ENCODE assay signal across 23 cellular contexts in the genomic region with DNA sequence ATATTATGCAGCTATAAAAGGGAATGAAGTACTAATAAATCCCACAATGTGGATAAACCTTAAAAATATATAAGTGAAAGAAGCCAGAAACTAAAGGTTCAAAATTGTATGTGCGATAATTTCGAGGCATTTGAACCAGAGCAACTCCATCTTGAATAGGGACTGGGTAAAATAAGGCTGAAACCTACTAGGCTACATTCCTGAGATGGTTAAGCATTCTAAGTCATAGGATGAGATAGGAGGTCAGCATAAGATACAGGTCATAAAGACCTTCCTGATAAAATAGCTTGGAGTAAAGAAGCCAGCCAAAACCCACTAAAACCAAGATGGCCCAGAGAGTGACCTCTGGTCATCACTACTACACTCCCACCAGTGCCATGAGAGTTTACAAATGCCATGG.
"Had no signal": no experiment of that assay in that cellular context is flagged by ENCODE, and none has a peak within 500 bp of the region (broad histone marks: within the 10 kb centered on the region; RNA-seq: fewer than 3 reads in every experiment).

No MANE protein-coding gene starts in this region.

- H3K36me3 Mint-ChIP-seq: memory B cell; naive thymus-derived CD8-positive, alpha-beta T cell; stimulated activated effector memory CD8-positive, alpha-beta T cell treated with anti-CD3 and anti-CD28 coated beads, Interleukin-12 subunit alpha, Interleukin-12 subunit beta, amount 100 ng/mL, for 72 hours had no signal

- DNase-seq: hypothalamus; islet precursor cell; left ventricle myocardium inferior; naive thymus-derived CD8-positive, alpha-beta T cell; nucleus accumbens; pancreas; posterior cingulate gyrus; retina; right cardiac atrium; sigmoid colon; spleen; stimulated activated CD4-positive, alpha-beta T cell treated with anti-CD3 and anti-CD28 coated beads, Interleukin-4, amount 100 ng/mL, for 24 hours; stimulated activated naive CD4-positive, alpha-beta T cell; tibial artery; upper lobe of right lung had no signal

- H3K9me3 ChIP-seq: left ventricle myocardium inferior, pancreas, prostate gland, sigmoid colon, spleen, suprapubic skin, thoracic aorta, tibial artery, upper lobe of right lung had no signal

- H3K4me3 ChIP-seq: left ventricle myocardium inferior, lung, pancreas, prostate gland, sigmoid colon, spleen, suprapubic skin, thoracic aorta, tibial artery, upper lobe of right lung had no signal

- H3K9me3 Mint-ChIP-seq: memory B cell; nephron; stimulated activated effector memory CD8-positive, alpha-beta T cell treated with anti-CD3 and anti-CD28 coated beads, Interleukin-12 subunit alpha, Interleukin-12 subunit beta, amount 100 ng/mL, for 72 hours; stimulated activated naive CD8-positive, alpha-beta T cell treated with anti-CD3 and anti-CD28 coated beads, Interleukin-15, Interleukin-2, amounts not matched to agents 100 ng/mL and 50 ng/mL, for 24 hours had no signal

- ATAC-seq: naive thymus-derived CD8-positive, alpha-beta T cell; pancreas; right cardiac atrium; stimulated activated effector memory CD8-positive, alpha-beta T cell treated with anti-CD3 and anti-CD28 coated beads, Interleukin-12 subunit alpha, Interleukin-12 subunit beta, amount 100 ng/mL, for 72 hours; upper lobe of right lung had no signal

- H3K4me1 ChIP-seq: pancreas, prostate gland had no signal

- H3K27ac ChIP-seq: left ventricle myocardium inferior, pancreas, prostate gland, sigmoid colon, spleen, suprapubic skin, thoracic aorta, tibial artery, upper lobe of right lung had no signal

- H3K27ac Mint-ChIP-seq: memory B cell; naive thymus-derived CD8-positive, alpha-beta T cell; nephron; stimulated activated effector memory CD8-positive, alpha-beta T cell treated with anti-CD3 and anti-CD28 coated beads, Interleukin-12 subunit alpha, Interleukin-12 subunit beta, amount 100 ng/mL, for 72 hours; stimulated activated naive CD8-positive, alpha-beta T cell treated with anti-CD3 and anti-CD28 coated beads, Interleukin-15, Interleukin-2, amounts not matched to agents 100 ng/mL and 50 ng/mL, for 24 hours had no signal

- H3K4me1 Mint-ChIP-seq: nephron; stimulated activated effector memory CD8-positive, alpha-beta T cell treated with anti-CD3 and anti-CD28 coated beads, Interleukin-12 subunit alpha, Interleukin-12 subunit beta, amount 100 ng/mL, for 72 hours had no signal

- H3K4me3 Mint-ChIP-seq: memory B cell; naive thymus-derived CD8-positive, alpha-beta T cell; nephron; stimulated activated effector memory CD8-positive, alpha-beta T cell treated with anti-CD3 and anti-CD28 coated beads, Interleukin-12 subunit alpha, Interleukin-12 subunit beta, amount 100 ng/mL, for 72 hours; stimulated activated naive CD8-positive, alpha-beta T cell treated with anti-CD3 and anti-CD28 coated beads, Interleukin-15, Interleukin-2, amounts not matched to agents 100 ng/mL and 50 ng/mL, for 24 hours had no signal

- H3K36me3 ChIP-seq: left ventricle myocardium inferior, pancreas, prostate gland, sigmoid colon, spleen, suprapubic skin, thoracic aorta, tibial artery, upper lobe of right lung had no signal
